In genomic region chr11:16738949-16739262, GRCh38 we compare ENCODE assay signal across 8 cellular contexts.
A peak's percentile ranks its signal among the peaks of the same experiment; 100 is the strongest.
DNase-seq lines count a peak whose midpoint lies in the region; ATAC-seq and TF ChIP-seq lines count a peak whose summit lies in the region.

No MANE protein-coding gene starts in this region.

- peaks cover 9% of the 10 kb centered on the region; the same call in 1 of the 2 replicates for H3K36me3 ChIP-seq in HUES6 (ENCODE audit: control insufficient read depth, insufficient read depth, low read length)

- H3K4me1 ChIP-seq in HUES6 (ENCODE audit: control insufficient read depth, insufficient read depth, low read length) = peaks cover 4% of the 10 kb centered on the region

- H3K4me3 ChIP-seq in GM12875 (ENCODE audit: low read depth, low read length) = peak overlapping the region; percentile 85
- peak overlapping the region; percentile 85 for H3K4me3 ChIP-seq in HUES6 (ENCODE audit: low read depth, low read length)
- peak overlapping the region; percentile 94 for H3K4me3 ChIP-seq in epithelial cell of esophagus (ENCODE audit: low read length)
- H3K4me3 ChIP-seq in retinal pigment epithelial cell (ENCODE audit: low read length) = peak overlapping the region; percentile 92

- ATAC-seq in GM18519 (IDR thresholded peaks at IDR 0.05; ENCODE audit: low FRiP score, unreplicated experiment) (no peak), HG03457 (IDR thresholded peaks at IDR 0.05; ENCODE audit: unreplicated experiment) (no peak), HG02798 (IDR thresholded peaks at IDR 0.05; ENCODE audit: poor library complexity, unreplicated experiment) (no peak)

- H3K27me3 ChIP-seq in HUES6 (ENCODE audit: control insufficient read depth, insufficient read depth, low read length) = no peaks in the 10 kb centered on the region

- peaks cover 4% of the 10 kb centered on the region for H3K9me3 ChIP-seq in HUES6 (ENCODE audit: control insufficient read depth, insufficient read depth, low read depth, low read length)

- no peak for DNase-seq in epithelial cell of esophagus (ENCODE audit: low read depth)
- no peak for DNase-seq in retinal pigment epithelial cell (ENCODE audit: low read depth)
- no peak for DNase-seq in stimulated activated CD4-positive, alpha-beta T cell treated with anti-CD3 and anti-CD28 coated beads, Interleukin-12 subunit alpha, Interleukin-12 subunit beta, amount 100 ng/mL, for 4 hours

- TF ChIP-seq CTCF in GM12875 (IDR thresholded peaks at IDR 0.05; ENCODE audit: borderline replicate concordance, insufficient read depth, low read depth, low read length) (no peak), epithelial cell of esophagus (IDR thresholded peaks at IDR 0.05; ENCODE audit: insufficient read depth, low read depth, low read length, missing control alignments) (no peak), retinal pigment epithelial cell (conservative IDR thresholded peaks at IDR 0.05; ENCODE audit: low read depth, low read length) (no peak)

- H3K9ac ChIP-seq in HUES6 (ENCODE audit: low read length) = peak overlapping the region; percentile 99

- peak overlapping the region; percentile 98 for H3K27ac ChIP-seq in HUES6 (ENCODE audit: low read depth, low read length)
